ENCODE assay signal across 9 cellular contexts in the genomic region with DNA sequence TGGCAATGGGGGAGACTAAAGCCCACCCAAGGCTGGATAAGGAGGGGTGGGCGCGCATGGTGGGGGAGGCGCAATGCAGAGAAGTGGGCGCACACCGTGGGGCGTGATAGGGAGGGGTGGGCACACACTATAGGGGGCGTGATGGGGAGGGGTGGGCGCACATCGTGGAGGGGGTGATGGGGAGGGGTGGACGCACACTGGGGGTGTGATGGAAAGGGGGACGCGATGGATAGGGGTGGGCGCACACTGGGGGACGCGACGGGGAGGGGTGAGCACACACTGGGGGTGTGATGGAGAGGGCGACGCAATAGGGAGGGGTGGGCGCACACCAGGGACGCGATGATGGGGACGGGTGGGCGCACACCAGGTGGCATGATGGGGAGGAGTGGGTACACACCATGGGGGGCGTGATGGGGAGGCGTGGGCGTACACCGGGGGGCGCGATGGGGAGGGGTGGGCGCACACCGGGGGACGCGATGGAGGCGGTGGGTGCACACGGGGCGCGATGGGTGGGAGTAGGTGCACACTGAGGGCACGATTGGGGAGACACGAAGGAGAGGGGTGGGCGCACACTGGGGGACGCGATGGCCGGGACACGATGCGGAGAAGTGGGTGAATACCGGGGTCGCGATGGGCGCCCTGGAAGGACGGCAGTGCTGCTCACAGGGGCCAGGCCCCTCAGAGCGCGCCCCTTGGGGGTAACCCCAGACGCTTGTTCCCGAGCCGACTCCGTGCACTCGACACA. TPM values are rescaled to one million over a fixed set of nuclear protein-coding genes. Genes with fewer than 3 reads are reported as not detected.
DNase-seq lines count a peak whose midpoint lies in the region; ATAC-seq, FAIRE-seq and TF ChIP-seq lines count a peak whose summit lies in the region.
"Had no signal": no experiment of that assay in that cellular context is flagged by ENCODE, and none has a peak within 500 bp of the region (broad histone marks: within the 10 kb centered on the region; RNA-seq: fewer than 3 reads in every experiment).

No MANE protein-coding gene starts in this region.

- peak overlapping the region; percentile 81 for H3K4me3 Mint-ChIP-seq in T-helper 1 cell treated with Interleukin-12 subunit alpha and Interleukin-12 subunit beta and Interleukin-4 antibody, amounts not matched to agents 30 μg/mL and 1 μg/mL, for 36 hours

- H3K9ac ChIP-seq in adipocyte (ENCODE audit: low read length) (peak overlapping the region; percentile 87), kidney (ENCODE audit: low read length in 2 of 2) (no peak overlapping the region)

- H3K27ac ChIP-seq in kidney (ENCODE audit: low read depth in 2 of 2, low read length in 2 of 2) (peak overlapping the region in 1 of 2 donors; percentile 11), thoracic aorta (no peak overlapping the region)

- peaks cover 8% of the 10 kb centered on the region for H3K36me3 Mint-ChIP-seq in T-helper 1 cell treated with Interleukin-12 subunit alpha and Interleukin-12 subunit beta and Interleukin-4 antibody, amounts not matched to agents 30 μg/mL and 1 μg/mL, for 36 hours (ENCODE audit: low read depth)

- H3K27me3 Mint-ChIP-seq in T-helper 1 cell treated with Interleukin-12 subunit alpha and Interleukin-12 subunit beta and Interleukin-4 antibody, amounts not matched to agents 30 μg/mL and 1 μg/mL, for 36 hours (ENCODE audit: low read depth): peaks cover 9% of the 10 kb centered on the region

- peaks cover 5% of the 10 kb centered on the region for H3K4me1 Mint-ChIP-seq in T-helper 1 cell treated with Interleukin-12 subunit alpha and Interleukin-12 subunit beta and Interleukin-4 antibody, amounts not matched to agents 30 μg/mL and 1 μg/mL, for 36 hours (ENCODE audit: low read depth)

- H3K9me3 Mint-ChIP-seq in T-helper 1 cell treated with Interleukin-12 subunit alpha and Interleukin-12 subunit beta and Interleukin-4 antibody, amounts not matched to agents 30 μg/mL and 1 μg/mL, for 36 hours: peaks cover 3% of the 10 kb centered on the region

- intact Hi-C loops in kidney (cut with DNase I): no loop called here

- no peak for FAIRE-seq in kidney (lab: Jason Lieb, UNC)
- FAIRE-seq: A204.1 had no signal

- peak overlapping the region; percentile 69 for H3K27ac Mint-ChIP-seq in T-helper 1 cell treated with Interleukin-12 subunit alpha and Interleukin-12 subunit beta and Interleukin-4 antibody, amounts not matched to agents 30 μg/mL and 1 μg/mL, for 36 hours

- H3K36me3 ChIP-seq in adipocyte (ENCODE audit: control insufficient read depth, insufficient read depth, low read length, severe bottlenecking) (no peaks in the 10 kb centered on the region), kidney (ENCODE audit: control insufficient read depth in 1 of 2, insufficient read depth in 2 of 2, low read length in 2 of 2) (no peaks in the 10 kb centered on the region), thoracic aorta (no peaks in the 10 kb centered on the region)

- peaks cover 14% of the 10 kb centered on the region for H3K9me3 ChIP-seq in adipocyte (ENCODE audit: control insufficient read depth, low read length)
- peaks cover 0 to 12% of the 10 kb centered on the region in 2 donors for H3K9me3 ChIP-seq in kidney (ENCODE audit: control insufficient read depth in 1 of 2, low read length in 2 of 2)
- peaks cover 9% of the 10 kb centered on the region for H3K9me3 ChIP-seq in thoracic aorta

- ATAC-seq in thoracic aorta (ENCODE audit: insufficient number of reproducible peaks, low FRiP score, low read depth): peak; percentile 30

- no peak for TF ChIP-seq CTCF in kidney (IDR thresholded peaks at IDR 0.05; ENCODE audit: borderline replicate concordance, extremely low read depth, insufficient read depth)
- no peak for TF ChIP-seq CTCF in thoracic aorta (IDR thresholded peaks at IDR 0.05)

- H3K4me1 ChIP-seq in adipocyte (ENCODE audit: control insufficient read depth, insufficient read depth, low read length) (peaks cover 32% of the 10 kb centered on the region), kidney (ENCODE audit: control insufficient read depth in 1 of 2, insufficient read depth in 1 of 2, low read depth in 1 of 2, low read length in 2 of 2) (peaks cover 0 to 9% of the 10 kb centered on the region in 2 donors), thoracic aorta (ENCODE audit: control insufficient read depth in 1 of 2, low read depth in 2 of 2) (peaks cover 6 to 18% of the 10 kb centered on the region in 2 donors)

- H3K4me3 ChIP-seq in adipocyte (ENCODE audit: low read length) (peak overlapping the region; percentile 89), kidney (ENCODE audit: low read length in 2 of 2) (peak overlapping the region; percentile 44 to 72), thoracic aorta (peak overlapping the region; percentile 77)

- no peaks in the 10 kb centered on the region for H3K27me3 ChIP-seq in adipocyte (replicated peaks; ENCODE audit: control insufficient read depth, insufficient read depth, low read length)
- no peaks in the 10 kb centered on the region for H3K27me3 ChIP-seq in thoracic aorta (replicated peaks; ENCODE audit: insufficient read depth)

- DNase-seq in T-helper 1 cell (no peak), adipocyte (ENCODE audit: low read depth) (no peak), kidney (peak; percentile 82), thoracic aorta (ENCODE audit: low spot score) (no peak), NCI-H446 (lab: John Stamatoyannopoulos, UW) (no peak), NCI-H748 (lab: John Stamatoyannopoulos, UW; ENCODE audit: unreplicated experiment) (no peak), activated gamma-delta T cell (lab: John Stamatoyannopoulos, UW) (no peak)

RNA-seq across cellular contexts. Expression of a gene that starts 0.9 kb away (rescaled TPM):
- total RNA-seq in kidney (88.6 TPM), thoracic aorta (10 to 100 TPM; 66.5 to 66.9 TPM)
- polyA plus RNA-seq in kidney (ENCODE audit: insufficient read depth, low read depth, low replicate concordance): 89.9 TPM

RNA-seq across cellular contexts. Expression of a gene that starts 15.3 kb away (rescaled TPM):
- total RNA-seq in kidney: 86.0 TPM
- 39.4 TPM for polyA plus RNA-seq in kidney (ENCODE audit: insufficient read depth, low read depth, low replicate concordance)
- 100 to 1,000 TPM in 1 of 2 donors, 10 to 100 TPM in 1; 67.7 to 138 TPM for total RNA-seq in thoracic aorta

RNA-seq across cellular contexts. Expression of a gene that starts 56.6 kb away (rescaled TPM):
- total RNA-seq in kidney (378 TPM), thoracic aorta (100 to 1,000 TPM; 301 to 351 TPM)
- 187 TPM for polyA plus RNA-seq in kidney (ENCODE audit: insufficient read depth, low read depth, low replicate concordance)
